Comparison of ENCODE assay signal across 10 cellular contexts in genomic region chr4:26131711-26132110, GRCh38.
DNase-seq lines count a peak whose midpoint lies in the region; ATAC-seq, FAIRE-seq and TF ChIP-seq lines count a peak whose summit lies in the region.
"Had no signal": no experiment of that assay in that cellular context is flagged by ENCODE, and none has a peak within 500 bp of the region (broad histone marks: within the 10 kb centered on the region; RNA-seq: fewer than 3 reads in every experiment).

No MANE protein-coding gene starts in this region.

- H3K79me2 ChIP-seq in GM12878 (ENCODE audit: control insufficient read depth, insufficient read depth, low read length) (no peaks in the 10 kb centered on the region), PC-9 (ENCODE audit: low read depth) (no peaks in the 10 kb centered on the region)

- RAD21 ChIA-PET in GM12878 (lab: Charles Lee; ENCODE audit: unreplicated experiment) = interaction anchor here (0.9 to 2.1 kb wide), 7 partner anchors 48 to 187 kb away, joined by 3 to 11 read pairs (median 3); no protein-coding TSS in a partner anchor

- FAIRE-seq in GM12878 (lab: Jason Lieb, UNC) = peak; percentile 23
- FAIRE-seq in kidney (lab: Jason Lieb, UNC) = no peak

- no peak for TF ChIP-seq CTCF in GM13977 (IDR thresholded peaks at IDR 0.05; ENCODE audit: extremely low read depth, insufficient read depth, missing control alignments)
- no peak for TF ChIP-seq CTCF in GM12878 (IDR thresholded peaks at IDR 0.05 in 2 of 3, conservative IDR thresholded peaks at IDR 0.05 in 1 of 3; ENCODE audit: control insufficient read depth in 2 of 3, extremely low read depth in 1 of 3, insufficient read depth in 1 of 3, low read depth in 3 of 3, low read length in 3 of 3)
- TF ChIP-seq CTCF in PC-9 (conservative IDR thresholded peaks at IDR 0.05) = no peak
- no peak for TF ChIP-seq CTCF in lower leg skin (IDR thresholded peaks at IDR 0.05)
- TF ChIP-seq CTCF in kidney (IDR thresholded peaks at IDR 0.05; ENCODE audit: borderline replicate concordance, extremely low read depth, insufficient read depth) = no peak

- peak overlapping the region; percentile 18; the same call in 1 of the 2 replicates for H2AFZ ChIP-seq in GM12878 (ENCODE audit: control insufficient read depth, low read depth, low read length)
- no peak overlapping the region for H2AFZ ChIP-seq in PC-9

- peak; percentile 44 for ATAC-seq in GM21381 (IDR thresholded peaks at IDR 0.05; ENCODE audit: unreplicated experiment)
- ATAC-seq in HG03439 (IDR thresholded peaks at IDR 0.05; ENCODE audit: unreplicated experiment) = peak; percentile 53
- ATAC-seq in GM12878 = peak; percentile 89
- ATAC-seq in sciatic nerve = no peak

- CTCF ChIA-PET in GM12878 (lab: Yijun Ruan, JAX) = interaction anchor here (0.6 to 3.6 kb wide), 6 partner anchors 49 to 283 kb away, joined by 3 to 14 read pairs (median 6); no protein-coding TSS in a partner anchor
- CTCF ChIA-PET in PC-9 (lab: Charles Lee) = no interaction called here

- H3K4me3 ChIP-seq in GM12878 (no peak overlapping the region; the same call in 1 of the 2 replicates), PC-9 (no peak overlapping the region), lower leg skin (ENCODE audit: low read depth, poor library complexity, severe bottlenecking) (no peak overlapping the region), kidney (ENCODE audit: low read length in 2 of 2) (no peak overlapping the region)

- TF ChIP-seq EP300 in GM12878 (IDR thresholded peaks at IDR 0.05; ENCODE audit: borderline replicate concordance in 1 of 2, control insufficient read depth in 1 of 2, low read depth in 2 of 2, low read length in 2 of 2) = peak; percentile 49 to 89; a peak in 3 of 4 replicates

- no peaks in the 10 kb centered on the region for H3K9me2 ChIP-seq in PC-9 (ENCODE audit: insufficient read depth)

- BruUV-seq in GM12878 (replicated peaks; lab: Mats Ljungman, UMichigan) (no TSS peak), PC-9 (replicated peaks; lab: Mats Ljungman, UMichigan) (no TSS peak)

- H3K4me1 ChIP-seq in GM12878 (ENCODE audit: control insufficient read depth, insufficient read depth, low read length) (peaks cover 42% of the 10 kb centered on the region), PC-9 (replicated peaks; ENCODE audit: insufficient read depth) (0 out of 2 replicates have a peak, but pooled peaks cover 4% of the 10 kb centered on the region), kidney (ENCODE audit: control insufficient read depth in 1 of 2, insufficient read depth in 1 of 2, low read depth in 1 of 2, low read length in 2 of 2) (no peaks in the 10 kb centered on the region)

- no peaks in the 10 kb centered on the region; the same call in 1 of the 2 replicates for H3F3A ChIP-seq in PC-9 (ENCODE audit: insufficient read depth, low read depth)

- no peak for TF ChIP-seq RAD21 in GM12878 (IDR thresholded peaks at IDR 0.05; ENCODE audit: insufficient read depth, low read depth, low read length)

- H3K9ac ChIP-seq in GM12878 (ENCODE audit: control insufficient read depth, insufficient read depth, low read length) (no peak overlapping the region), kidney (ENCODE audit: low read length in 2 of 2) (no peak overlapping the region)

- in situ Hi-C loops in GM13977 (cut with MboI; ENCODE audit: low pct_unique_long_range_greater_than_20kb, low sequenced_read_pairs, unreplicated experiment) = no loop called here
- in situ Hi-C loops in GM12878 (cut with MboI) = loop anchor here (5.0 kb wide), 1 partner anchor 191 kb away; the partner anchor contains the start of gene RBPJ

- H3K4me2 ChIP-seq in GM12878 (ENCODE audit: control insufficient read depth, insufficient read depth) (peak overlapping the region; percentile 89), PC-9 (no peak overlapping the region)

- H3K9me3 ChIP-seq in GM12878 (replicated peaks; ENCODE audit: control insufficient read depth, insufficient read depth, low read length) (peaks cover 12% of the 10 kb centered on the region), PC-9 (ENCODE audit: insufficient read depth, low read depth) (no peaks in the 10 kb centered on the region), kidney (ENCODE audit: control insufficient read depth in 1 of 2, low read length in 2 of 2) (no peaks in the 10 kb centered on the region)

- WGBS in GM12878 (ENCODE audit: insufficient coverage, insufficient replicate concordance, low lambda C conversion rate, missing lambda C conversion rate) = 0% methylated on average over 6 of the region's 6 CpGs
- WGBS in lower leg skin, 2 donors = 78 to 80% methylated on average over 6 of the region's 6 CpGs

- H3K27me3 ChIP-seq in GM12878 (replicated peaks in 1 of 2; ENCODE audit: control insufficient read depth in 2 of 2, insufficient read depth in 2 of 2, low read length in 1 of 2) (no peaks in the 10 kb centered on the region), PC-9 (ENCODE audit: insufficient read depth, low read depth) (no peaks in the 10 kb centered on the region)

- intact Hi-C loops in GM12878 (cut with micrococcal nuclease; ENCODE audit: unreplicated experiment) = loop anchor here (1.0 to 5.0 kb wide), 2 partner anchors 48 to 49 kb away; no protein-coding TSS in a partner anchor
- intact Hi-C loops in PC-9 (cut with micrococcal nuclease; ENCODE audit: unreplicated experiment) = no loop called here
- intact Hi-C loops in sciatic nerve (cut with DNase I) = no loop called here
- intact Hi-C loops in lower leg skin (cut with DNase I; ENCODE audit: low total_unique reads) = no loop called here
- intact Hi-C loops in kidney (cut with DNase I) = no loop called here

- DNase-seq in GM13977 (ENCODE audit: low spot score) (peak; percentile 38), GM12878 (ENCODE audit: low read depth, low spot score) (peak; percentile 89), PC-9 (no peak), sciatic nerve (ENCODE audit: low spot score) (no peak), lower leg skin (ENCODE audit: low spot score in 2 of 2) (no peak), kidney (no peak)
- DNase-seq: DMS53, NCI-H2171 had no signal

- POLR2A ChIA-PET in GM12878 (lab: Charles Lee) (interaction anchor here (1.1 to 1.5 kb wide), 2 partner anchors 48 to 270 kb away, joined by 4 to 5 read pairs; no protein-coding TSS in a partner anchor), PC-9 (lab: Charles Lee; ENCODE audit: unreplicated experiment) (no interaction called here)

- SMC1A ChIA-PET in GM12878 (lab: Charles Lee; ENCODE audit: uncharacterized antibody, unreplicated experiment) = interaction anchor here (0.9 to 2.4 kb wide), 9 partner anchors 10 to 61 kb away, joined by 3 to 12 read pairs (median 4); no protein-coding TSS in a partner anchor

- H4K20me1 ChIP-seq in GM12878 (ENCODE audit: control insufficient read depth, insufficient read depth) (no peaks in the 10 kb centered on the region), PC-9 (ENCODE audit: insufficient read depth) (no peaks in the 10 kb centered on the region)

- peak overlapping the region; percentile 57 for H3K27ac ChIP-seq in GM12878 (ENCODE audit: control insufficient read depth, insufficient read depth)
- no peak overlapping the region for H3K27ac ChIP-seq in PC-9
- no peak overlapping the region for H3K27ac ChIP-seq in kidney (ENCODE audit: low read depth in 2 of 2, low read length in 2 of 2)

- TF ChIP-seq POLR2A in GM12878 (IDR thresholded peaks at IDR 0.05; ENCODE audit: low read depth, low read length) (no peak), lower leg skin (IDR thresholded peaks at IDR 0.05) (no peak)

- no peaks in the 10 kb centered on the region for H3K36me3 ChIP-seq in GM12878 (ENCODE audit: control insufficient read depth in 2 of 2, insufficient read depth in 2 of 2, low read length in 1 of 2)
- H3K36me3 ChIP-seq in PC-9 (ENCODE audit: low read depth) = no peaks in the 10 kb centered on the region
- H3K36me3 ChIP-seq in kidney (ENCODE audit: control insufficient read depth in 1 of 2, insufficient read depth in 2 of 2, low read length in 2 of 2) = no peaks in the 10 kb centered on the region

TF ChIP-seq in GM12878, 131 proteins besides CTCF, POLR2A, EP300 and RAD21 (continues in another document):
- TF ChIP-seq SREBF2 (IDR thresholded peaks at IDR 0.05; ENCODE audit: low read length) (no peak), MXI1 (IDR thresholded peaks at IDR 0.05; ENCODE audit: low read depth, low read length) (no peak), ZZZ3 (IDR thresholded peaks at IDR 0.05; ENCODE audit: control insufficient read depth, insufficient read length, low read depth) (no peak), RUNX3 (IDR thresholded peaks at IDR 0.05; ENCODE audit: low read length) (peak; percentile 99), EED (IDR thresholded peaks at IDR 0.05; ENCODE audit: low read depth) (peak; percentile 97), WRNIP1 (IDR thresholded peaks at IDR 0.05; ENCODE audit: borderline replicate concordance, low read depth, low read length) (no peak), SP1 (IDR thresholded peaks at IDR 0.05; ENCODE audit: low read depth, low read length) (peak; percentile 49), PML (IDR thresholded peaks at IDR 0.05; ENCODE audit: low read length) (no peak; the same call in 1 of the 2 replicates), MTA3 (IDR thresholded peaks at IDR 0.05; ENCODE audit: borderline replicate concordance, low read length) (peak; percentile 98), STAT1 (conservative IDR thresholded peaks at IDR 0.05) (no peak), POLR2AphosphoS5 (IDR thresholded peaks at IDR 0.05; ENCODE audit: low read length) (no peak), DPF2 (IDR thresholded peaks at IDR 0.05) (peak; percentile 79), SIN3A (IDR thresholded peaks at IDR 0.05; ENCODE audit: low read depth, low read length) (no peak), POU2F2 (IDR thresholded peaks at IDR 0.05; ENCODE audit: borderline replicate concordance, low read depth, low read length) (peak; percentile 71; the same call in 1 of the 3 replicates), SMC3 (IDR thresholded peaks at IDR 0.05; ENCODE audit: borderline replicate concordance, low read length) (peak; percentile 6; the same call in 1 of the 2 replicates), HSF1 (IDR thresholded peaks at IDR 0.05; ENCODE audit: low read depth, low read length) (no peak), TAF1 (IDR thresholded peaks at IDR 0.05; ENCODE audit: borderline replicate concordance, low read depth, low read length) (no peak), NR2F1 (conservative IDR thresholded peaks at IDR 0.05) (peak; percentile 79), ZNF622 (IDR thresholded peaks at IDR 0.05) (no peak)

Comparison
In these comparisons a context has a peak if more than half of its experiments do, and no peak if none do; other contexts are left out.
1. DNase-seq: peak in GM13977 (single experiment) and GM12878 (single experiment); none in PC-9 (0 of 2), sciatic nerve (single experiment), lower leg skin (0 of 2) and kidney (single experiment).